ENCODE assay signal across 17 cellular contexts in the genomic region with DNA sequence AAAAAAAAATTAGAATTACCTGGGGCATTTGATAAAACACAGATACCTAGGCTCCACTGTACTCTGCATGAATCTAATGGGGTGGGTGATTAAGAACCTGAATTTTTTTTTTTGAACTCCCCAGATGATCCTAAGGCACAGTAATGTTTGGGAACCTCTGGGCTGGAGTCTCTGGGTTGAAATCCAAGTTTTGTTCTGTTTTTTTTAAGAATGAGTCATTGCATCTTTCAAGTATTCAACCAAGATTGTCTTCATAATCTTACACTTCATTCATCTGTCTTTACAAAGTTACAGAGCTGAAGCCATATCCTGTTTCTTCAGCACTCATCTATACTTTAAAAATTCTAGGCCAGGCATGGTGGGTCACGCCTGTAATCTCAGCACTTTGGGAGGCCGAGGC. TPM values are rescaled to one million over a fixed set of nuclear protein-coding genes. Genes with fewer than 3 reads are reported as not detected.
A peak's percentile ranks its signal among the peaks of the same experiment; 100 is the strongest.
DNase-seq lines count a peak whose midpoint lies in the region; ATAC-seq and TF ChIP-seq lines count a peak whose summit lies in the region.
"Had no signal": no experiment of that assay in that cellular context is flagged by ENCODE, and none has a peak within 500 bp of the region (broad histone marks: within the 10 kb centered on the region; RNA-seq: fewer than 3 reads in every experiment).

No MANE protein-coding gene starts in this region.

- no peaks in the 10 kb centered on the region for H3K27me3 Mint-ChIP-seq in activated CD4-positive, alpha-beta T cell treated with anti-CD3 and anti-CD28 coated beads, Interleukin-2, amount 10 ng/mL, durations not matched to agents 24 days and 14 days
- H3K27me3 Mint-ChIP-seq: stimulated activated naive CD8-positive, alpha-beta T cell treated with anti-CD3 and anti-CD28 coated beads, Interleukin-15, Interleukin-2, amounts not matched to agents 100 ng/mL and 50 ng/mL, for 24 hours had no signal

- TF ChIP-seq CTCF in astrocyte of the spinal cord (IDR thresholded peaks at IDR 0.05; ENCODE audit: low read depth, low read length) (no peak), spleen (IDR thresholded peaks at IDR 0.05 in 8 of 11, conservative IDR thresholded peaks at IDR 0.05 in 3 of 11) (no peak), heart right ventricle (IDR thresholded peaks at IDR 0.05) (no peak)

- no peaks in the 10 kb centered on the region for H3K36me3 ChIP-seq in spleen
- no peaks in the 10 kb centered on the region for H3K36me3 ChIP-seq in heart right ventricle
- H3K36me3 ChIP-seq: uterus had no signal

- intact Hi-C loops in activated CD4-positive, alpha-beta T cell treated with anti-CD3 and anti-CD28 coated beads, Interleukin-2, amount 10 ng/mL, durations not matched to agents 24 days and 14 days (cut with micrococcal nuclease), result no loop called here
- intact Hi-C loops in spleen (cut with DNase I; ENCODE audit: low total_unique reads) (no loop called here), heart right ventricle (cut with DNase I) (loop anchor here in 1 of 10 donors (10.0 kb wide), 1 partner anchor 55 kb away; the partner anchor contains the start of genes NCOR1 and PIGL)

- H3K4me1 Mint-ChIP-seq in activated CD4-positive, alpha-beta T cell treated with anti-CD3 and anti-CD28 coated beads, Interleukin-2, amount 10 ng/mL, durations not matched to agents 24 days and 14 days, result peaks cover 22% of the 10 kb centered on the region
- H3K4me1 Mint-ChIP-seq: WTC11 had no signal

- peak overlapping the region; percentile 45 for H3K27ac Mint-ChIP-seq in activated CD4-positive, alpha-beta T cell treated with anti-CD3 and anti-CD28 coated beads, Interleukin-2, amount 10 ng/mL, durations not matched to agents 24 days and 14 days
- H3K27ac Mint-ChIP-seq: stimulated activated naive CD8-positive, alpha-beta T cell treated with anti-CD3 and anti-CD28 coated beads, Interleukin-15, Interleukin-2, amounts not matched to agents 100 ng/mL and 50 ng/mL, for 24 hours; WTC11 had no signal

- no peak for TF ChIP-seq POLR2A in spleen (IDR thresholded peaks at IDR 0.05)

- DNase-seq in activated CD4-positive, alpha-beta T cell treated with anti-CD3 and anti-CD28 coated beads, Interleukin-2, amount 10 ng/mL, durations not matched to agents 24 days and 14 days, result no peak
- DNase-seq in activated CD4-positive, alpha-beta T cell treated with anti-CD3 and anti-CD28 coated beads, Interleukin-2, amount 50 U/mL, for 1 hour, result no peak
- DNase-seq in HCEC 1CT (peak; percentile 70), astrocyte of the spinal cord (ENCODE audit: low read depth, low spot score) (peak; percentile 77), kidney glomerular epithelial cell (lab: John Stamatoyannopoulos, UW) (peak; percentile 14), spleen (no peak), NCI-H345 treated with DMSO at 0.1 percent for 48 hours (lab: John Stamatoyannopoulos, UW; ENCODE audit: unreplicated experiment) (no peak), heart right ventricle (no peak)
- DNase-seq: aorta; effector memory CD4-positive, alpha-beta T cell; glutamatergic neuron; NCI-H146; NCI-H524 treated with DMSO at 0.1 percent for 48 hours; uterus had no signal

- H3K4me1 ChIP-seq in spleen (peaks cover 10 to 31% (median 21%) of the 10 kb centered on the region in 6 donors), heart right ventricle (peaks cover 0 to 35% (median 0%) of the 10 kb centered on the region in 9 donors)
- H3K4me1 ChIP-seq: uterus had no signal

- peaks cover 5% of the 10 kb centered on the region for H3K9me3 Mint-ChIP-seq in activated CD4-positive, alpha-beta T cell treated with anti-CD3 and anti-CD28 coated beads, Interleukin-2, amount 10 ng/mL, durations not matched to agents 24 days and 14 days

- H3K9me3 ChIP-seq in spleen (no peaks in the 10 kb centered on the region), heart right ventricle (no peaks in the 10 kb centered on the region)
- H3K9me3 ChIP-seq: uterus had no signal

- H3K36me3 Mint-ChIP-seq in activated CD4-positive, alpha-beta T cell treated with anti-CD3 and anti-CD28 coated beads, Interleukin-2, amount 10 ng/mL, durations not matched to agents 24 days and 14 days (ENCODE audit: low read depth), result peaks cover 8% of the 10 kb centered on the region

- H3K27ac ChIP-seq in spleen (no peak overlapping the region), heart right ventricle (no peak overlapping the region)
- H3K27ac ChIP-seq: uterus had no signal

- in situ Hi-C loops in astrocyte of the spinal cord (cut with HindIII; ENCODE audit: low sequenced_read_pairs), result no loop called here

- no peaks in the 10 kb centered on the region for H3K27me3 ChIP-seq in spleen (replicated peaks in 1 of 7)
- H3K27me3 ChIP-seq in heart right ventricle, result no peaks in the 10 kb centered on the region
- H3K27me3 ChIP-seq: uterus had no signal

- ATAC-seq in heart right ventricle, result no peak
- ATAC-seq: Panc1, WTC11 had no signal

- no peak overlapping the region for H3K4me3 ChIP-seq in astrocyte of the spinal cord (ENCODE audit: low read depth, low read length)
- no peak overlapping the region for H3K4me3 ChIP-seq in spleen
- no peak overlapping the region for H3K4me3 ChIP-seq in heart right ventricle
- H3K4me3 ChIP-seq: uterus had no signal

- 84 to 100% (median 91%) methylated on average over 2 of the region's 2 CpGs for WGBS in spleen, 5 donors
- WGBS in heart right ventricle, 2 donors, result 88 to 92% methylated on average over 2 of the region's 2 CpGs

- no peak overlapping the region for H3K4me3 Mint-ChIP-seq in activated CD4-positive, alpha-beta T cell treated with anti-CD3 and anti-CD28 coated beads, Interleukin-2, amount 10 ng/mL, durations not matched to agents 24 days and 14 days
- H3K4me3 Mint-ChIP-seq: stimulated activated naive CD8-positive, alpha-beta T cell treated with anti-CD3 and anti-CD28 coated beads, Interleukin-15, Interleukin-2, amounts not matched to agents 100 ng/mL and 50 ng/mL, for 24 hours; WTC11 had no signal

RNA-seq across cellular contexts. Expression of gene PIGL, which starts 52.6 kb away (rescaled TPM):
- 41.5 and 42.7 TPM in 2 replicates for total RNA-seq in activated CD4-positive, alpha-beta T cell treated with anti-CD3 and anti-CD28 coated beads, Interleukin-2, amount 10 ng/mL, durations not matched to agents 24 days and 14 days
- total RNA-seq in spleen (10 to 100 TPM; 36.4 to 81.9 (median 67.9) TPM), heart right ventricle (10 to 100 TPM in 4 of 10 donors, 1 to 10 TPM in 6; 7.8 to 12.0 (median 9.5) TPM)
- polyA plus RNA-seq in spleen (10 to 100 TPM; 14.5 to 22.3 (median 17.1) TPM), heart right ventricle (10 to 100 TPM in 1 of 2 donors, 1 to 10 TPM in 1; 6.1 to 14.6 TPM)

RNA-seq across cellular contexts. Expression of gene NCOR1, which starts 54.3 kb away (rescaled TPM):
- 119 and 133 TPM in 2 replicates for total RNA-seq in activated CD4-positive, alpha-beta T cell treated with anti-CD3 and anti-CD28 coated beads, Interleukin-2, amount 10 ng/mL, durations not matched to agents 24 days and 14 days
- total RNA-seq in spleen (100 to 1,000 TPM; 128 to 250 (median 152) TPM), heart right ventricle (10 to 100 TPM; 61.4 to 81.6 (median 74.8) TPM)
- polyA plus RNA-seq in spleen (10 to 100 TPM; 28.4 to 76.1 (median 37.2) TPM), heart right ventricle (100 to 1,000 TPM in 1 of 2 donors, 10 to 100 TPM in 1; 27.0 to 103 TPM)

Comparison
In these comparisons a context has a peak if more than half of its experiments do, and no peak if none do; other contexts are left out.
1. DNase-seq: peak in HCEC 1CT (single experiment), astrocyte of the spinal cord (single experiment) and kidney glomerular epithelial cell (single experiment); none in activated CD4-positive, alpha-beta T cell treated with anti-CD3 and anti-CD28 coated beads, Interleukin-2, amount 10 ng/mL, durations not matched to agents 24 days and 14 days (single experiment), activated CD4-positive, alpha-beta T cell treated with anti-CD3 and anti-CD28 coated beads, Interleukin-2, amount 50 U/mL, for 1 hour (single experiment), spleen (single experiment), NCI-H345 treated with DMSO at 0.1 percent for 48 hours (single experiment) and heart right ventricle (0 of 2).